1 cellular context compared by ENCODE assay signal in the genomic region with DNA sequence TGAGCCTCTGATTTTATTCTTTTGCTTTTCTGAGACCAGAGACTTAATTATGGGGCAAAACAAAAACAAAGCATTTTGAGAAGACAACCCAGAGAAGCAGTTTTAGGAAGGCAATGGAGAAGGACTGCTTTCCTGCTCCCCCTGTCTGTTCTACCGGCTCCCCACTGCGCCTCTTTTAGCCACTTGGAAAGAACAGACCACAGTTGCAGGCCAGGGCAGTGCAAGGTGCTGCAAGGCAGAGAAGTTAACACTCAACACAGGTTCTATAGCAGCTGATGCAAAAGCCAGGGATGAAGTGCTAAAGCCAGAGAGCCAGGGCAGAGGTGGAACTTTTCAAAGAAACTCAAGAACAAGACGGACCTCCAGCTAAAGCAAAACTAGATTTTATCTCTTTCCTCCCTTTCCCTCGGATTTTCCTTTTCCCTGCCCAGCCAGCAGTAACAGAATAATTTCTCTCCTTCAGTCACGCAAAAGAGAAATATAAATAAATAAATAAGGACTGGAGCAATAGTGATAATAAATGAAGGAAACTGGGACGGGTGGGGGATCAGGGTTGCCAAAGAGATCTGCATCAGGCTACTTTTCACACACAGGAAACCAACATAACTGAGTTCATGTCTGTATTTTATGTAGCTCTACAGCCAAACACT.
TF ChIP-seq lines count a peak whose summit lies in the region.

No MANE protein-coding gene starts in this region.

TF ChIP-seq in SK-N-SH, 30 proteins besides CTCF, POLR2A, EP300 and RAD21:
- TF ChIP-seq RFX5 (IDR thresholded peaks at IDR 0.05; ENCODE audit: low read length): no peak
- TF ChIP-seq GATA2 (CRISPR knock-in tag; IDR thresholded peaks at IDR 0.05): no peak
- TF ChIP-seq MEF2A (IDR thresholded peaks at IDR 0.05; ENCODE audit: borderline replicate concordance, low read depth): no peak
- TF ChIP-seq EZH2phosphoT487 (IDR thresholded peaks at IDR 0.05; ENCODE audit: borderline replicate concordance, low read depth): no peak
- no peak for TF ChIP-seq FOXM1 (IDR thresholded peaks at IDR 0.05; ENCODE audit: low read depth)
- TF ChIP-seq FOXJ3 (CRISPR knock-in tag; IDR thresholded peaks at IDR 0.05): no peak
- TF ChIP-seq NFIC (IDR thresholded peaks at IDR 0.05; ENCODE audit: borderline replicate concordance): no peak
